ENCODE assay signal across 8 cellular contexts in the genomic region with DNA sequence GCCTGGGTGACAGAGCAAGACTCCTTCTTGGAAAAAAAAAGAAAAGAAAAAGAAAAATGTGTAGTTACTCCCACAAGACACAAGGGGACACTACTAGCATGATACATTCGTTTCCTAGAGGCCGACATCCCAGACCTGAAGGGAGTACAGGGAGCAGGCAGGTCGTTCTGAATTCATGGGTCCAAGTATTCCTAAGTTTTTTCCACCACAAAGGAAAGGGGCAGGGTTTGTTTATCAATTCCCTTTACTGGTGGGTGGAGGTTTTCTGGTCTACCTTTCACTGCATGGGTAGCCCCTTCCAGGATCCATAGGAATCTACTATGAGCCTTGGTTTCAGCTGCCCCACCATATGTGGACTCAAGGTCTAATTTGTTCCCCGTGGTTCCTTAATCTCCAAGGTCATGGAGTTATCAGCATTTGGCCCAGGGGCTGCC. TPM values are rescaled to one million over a fixed set of nuclear protein-coding genes. Genes with fewer than 3 reads are reported as not detected.
DNase-seq lines count a peak whose midpoint lies in the region; ATAC-seq and TF ChIP-seq lines count a peak whose summit lies in the region.

No MANE protein-coding gene starts in this region.

- no peak overlapping the region for H3K4me3 ChIP-seq in CD4-positive, alpha-beta memory T cell (ENCODE audit: low read length in 2 of 2)
- H3K4me3 ChIP-seq in HAP-1 (no peak overlapping the region), WERI-Rb-1 (ENCODE audit: low read depth, low read length) (no peak overlapping the region), gastroesophageal sphincter (no peak overlapping the region)

- DNase-seq in CD4-positive, alpha-beta memory T cell, result peak; percentile 59 to 69 (median 64)
- peak; percentile 69 to 88 for DNase-seq in HAP-1 (ENCODE audit: low spot score in 2 of 2)
- DNase-seq in NCI-H2196 treated with DMSO at 0.1 percent for 48 hours (lab: John Stamatoyannopoulos, UW; ENCODE audit: unreplicated experiment), result peak; percentile 71
- peak; percentile 47 for DNase-seq in WERI-Rb-1
- no peak for DNase-seq in osteocyte (ENCODE audit: extremely low spot score, unreplicated experiment)

- H3K27ac ChIP-seq in CD4-positive, alpha-beta memory T cell (ENCODE audit: low read depth, low read length), result no peak overlapping the region
- H3K27ac ChIP-seq in WERI-Rb-1, result no peak overlapping the region
- H3K27ac ChIP-seq in gastroesophageal sphincter, result no peak overlapping the region

- peak; percentile 79 for ATAC-seq in gastroesophageal sphincter
- ATAC-seq in HG03521 (IDR thresholded peaks at IDR 0.05; ENCODE audit: unreplicated experiment), result no peak
- no peak for ATAC-seq in GM19351 (IDR thresholded peaks at IDR 0.05; ENCODE audit: unreplicated experiment)

- H3K4me1 ChIP-seq in CD4-positive, alpha-beta memory T cell (ENCODE audit: insufficient read depth, low read length), result no peaks in the 10 kb centered on the region
- peaks cover 11% of the 10 kb centered on the region for H3K4me1 ChIP-seq in HAP-1
- H3K4me1 ChIP-seq in gastroesophageal sphincter, result peaks cover 0 to 9% (median 0%) of the 10 kb centered on the region in 3 donors

- no peak for TF ChIP-seq POLR2A in gastroesophageal sphincter (IDR thresholded peaks at IDR 0.05)

- H3K4me3 Mint-ChIP-seq in CD4-positive, alpha-beta memory T cell, result no peak overlapping the region
- H3K4me3 Mint-ChIP-seq in osteocyte (ENCODE audit: unreplicated experiment), result no peak overlapping the region

- no peaks in the 10 kb centered on the region for H3K36me3 ChIP-seq in CD4-positive, alpha-beta memory T cell (ENCODE audit: insufficient read depth, low read length)
- H3K36me3 ChIP-seq in HAP-1 (replicated peaks) (no peaks in the 10 kb centered on the region), WERI-Rb-1 (no peaks in the 10 kb centered on the region), gastroesophageal sphincter (no peaks in the 10 kb centered on the region)

- in situ Hi-C loops in HAP-1 (cut with MboI; ENCODE audit: low sequenced_read_pairs), result loop anchor here (5.0 kb wide), 1 partner anchor 141 kb away; no protein-coding TSS in a partner anchor

- intact Hi-C loops in CD4-positive, alpha-beta memory T cell (cut with micrococcal nuclease), result loop anchor here (1.0 to 5.0 kb wide), 5 partner anchors 16 to 221 kb away; partner anchors contain the start of gene SLC25A45

- no peaks in the 10 kb centered on the region for H3K27me3 ChIP-seq in CD4-positive, alpha-beta memory T cell (ENCODE audit: insufficient read depth, low read length)
- H3K27me3 ChIP-seq in HAP-1 (ENCODE audit: low read depth) (no peaks in the 10 kb centered on the region), WERI-Rb-1 (ENCODE audit: insufficient read depth, low read depth, severe bottlenecking) (no peaks in the 10 kb centered on the region), gastroesophageal sphincter (no peaks in the 10 kb centered on the region)

- POLR2A ChIA-PET in CD4-positive, alpha-beta memory T cell (lab: Charles Lee; ENCODE audit: partially characterized antibody), result interaction anchor here (1.3 to 2.8 kb wide), 5 partner anchors 58 to 144 kb away, joined by 4 to 12 read pairs (median 8); partner anchors contain the start of gene MALAT1

- no peaks in the 10 kb centered on the region for H3K9me3 ChIP-seq in CD4-positive, alpha-beta memory T cell (ENCODE audit: control insufficient read depth in 1 of 2, low read length in 2 of 2)
- H3K9me3 ChIP-seq in HAP-1, result no peaks in the 10 kb centered on the region
- H3K9me3 ChIP-seq in WERI-Rb-1 (ENCODE audit: severe bottlenecking), result no peaks in the 10 kb centered on the region
- H3K9me3 ChIP-seq in gastroesophageal sphincter, result no peaks in the 10 kb centered on the region

- no peak overlapping the region for H3K27ac Mint-ChIP-seq in CD4-positive, alpha-beta memory T cell
- no peak overlapping the region for H3K27ac Mint-ChIP-seq in osteocyte (ENCODE audit: unreplicated experiment)

- TF ChIP-seq EP300 in gastroesophageal sphincter (IDR thresholded peaks at IDR 0.05), result no peak

- TF ChIP-seq CTCF in WERI-Rb-1 (IDR thresholded peaks at IDR 0.05; ENCODE audit: low read depth, low read length) (peak; percentile 75), gastroesophageal sphincter (IDR thresholded peaks at IDR 0.05) (peak in 3 of 4 experiments; percentile 82 to 87 (median 83)), osteocyte (IDR thresholded peaks at IDR 0.05) (peak; percentile 77)

- H3K4me1 Mint-ChIP-seq in CD4-positive, alpha-beta memory T cell, result peaks cover 0 to 3% (median 1%) of the 10 kb centered on the region in 4 donors
- H3K4me1 Mint-ChIP-seq in osteocyte (ENCODE audit: unreplicated experiment), result peaks cover 12% of the 10 kb centered on the region

- WGBS in gastroesophageal sphincter (ENCODE audit: low coverage in 1 of 2), 2 donors, result 4 to 5% methylated on average over 3 to 4 of the region's 4 CpGs

- no peaks in the 10 kb centered on the region for H3K27me3 Mint-ChIP-seq in CD4-positive, alpha-beta memory T cell
- H3K27me3 Mint-ChIP-seq in osteocyte (ENCODE audit: unreplicated experiment), result no peaks in the 10 kb centered on the region

- H3K36me3 Mint-ChIP-seq in CD4-positive, alpha-beta memory T cell, result no peaks in the 10 kb centered on the region
- no peaks in the 10 kb centered on the region for H3K36me3 Mint-ChIP-seq in osteocyte (ENCODE audit: unreplicated experiment)

- CTCF ChIA-PET in CD4-positive, alpha-beta memory T cell (lab: Charles Lee; ENCODE audit: partially characterized antibody), result interaction anchor here (1.0 to 3.2 kb wide), 3 partner anchors 98 to 143 kb away, joined by 3 to 17 read pairs (median 6); no protein-coding TSS in a partner anchor

- H3K9me3 Mint-ChIP-seq in CD4-positive, alpha-beta memory T cell, result no peaks in the 10 kb centered on the region
- H3K9me3 Mint-ChIP-seq in osteocyte (ENCODE audit: unreplicated experiment), result no peaks in the 10 kb centered on the region

RNA-seq across cellular contexts. Expression of gene TIGD3, which starts 11.8 kb away (rescaled TPM):
- 1 to 10 TPM in 1 of 2 experiments, under 1 TPM in 1; 0.96 to 1.1 TPM for total RNA-seq in CD4-positive, alpha-beta memory T cell
- polyA plus RNA-seq in CD4-positive, alpha-beta memory T cell, result under 1 TPM in 1 of 2 donors, not detected in 1; 0.26 TPM
- total RNA-seq in gastroesophageal sphincter (under 1 TPM in 2 of 4 donors, not detected in 2; 0.27 to 0.67 TPM), osteocyte (0.16 and 0.24 TPM in 2 replicates)

RNA-seq across cellular contexts. Expression of gene SLC25A45, which starts 16.1 kb away (rescaled TPM):
- total RNA-seq in CD4-positive, alpha-beta memory T cell, result 10 to 100 TPM; 17.0 to 24.2 TPM
- polyA plus RNA-seq in CD4-positive, alpha-beta memory T cell, result 10 to 100 TPM in 1 of 2 donors, 1 to 10 TPM in 1; 7.2 to 15.0 TPM
- total RNA-seq in gastroesophageal sphincter, result 10 to 100 TPM in 1 of 4 donors, 1 to 10 TPM in 3; 3.7 to 11.5 (median 7.5) TPM
- 9.9 and 10.8 TPM in 2 replicates for total RNA-seq in osteocyte

RNA-seq across cellular contexts. Expression of gene FRMD8, which starts 20.1 kb away (rescaled TPM):
- total RNA-seq in CD4-positive, alpha-beta memory T cell, result 10 to 100 TPM; 69.1 to 71.2 TPM
- 10 to 100 TPM; 44.1 to 55.6 TPM for polyA plus RNA-seq in CD4-positive, alpha-beta memory T cell
- 10 to 100 TPM; 19.9 to 31.5 (median 21.3) TPM for total RNA-seq in gastroesophageal sphincter
- total RNA-seq in osteocyte, result 62.8 and 65.8 TPM in 2 replicates

RNA-seq across cellular contexts. Expression of gene DPF2, which starts 32.7 kb away (rescaled TPM):
- total RNA-seq in CD4-positive, alpha-beta memory T cell, result 100 to 1,000 TPM; 101 to 102 TPM
- polyA plus RNA-seq in CD4-positive, alpha-beta memory T cell, result 10 to 100 TPM; 65.1 to 67.8 TPM
- total RNA-seq in gastroesophageal sphincter (10 to 100 TPM; 42.5 to 72.7 (median 62.1) TPM), osteocyte (57.7 and 74.9 TPM in 2 replicates)

RNA-seq across cellular contexts. Expression of gene CDC42EP2, which starts 51.7 kb away (rescaled TPM):
- under 1 TPM; 0.55 to 0.67 TPM for total RNA-seq in CD4-positive, alpha-beta memory T cell
- polyA plus RNA-seq in CD4-positive, alpha-beta memory T cell, result not detected
- total RNA-seq in gastroesophageal sphincter (10 to 100 TPM; 26.3 to 63.4 (median 42.8) TPM), osteocyte (20.7 and 23.1 TPM in 2 replicates)
